Comparison of ENCODE assay signal across 1 cellular context in the genomic region with DNA sequence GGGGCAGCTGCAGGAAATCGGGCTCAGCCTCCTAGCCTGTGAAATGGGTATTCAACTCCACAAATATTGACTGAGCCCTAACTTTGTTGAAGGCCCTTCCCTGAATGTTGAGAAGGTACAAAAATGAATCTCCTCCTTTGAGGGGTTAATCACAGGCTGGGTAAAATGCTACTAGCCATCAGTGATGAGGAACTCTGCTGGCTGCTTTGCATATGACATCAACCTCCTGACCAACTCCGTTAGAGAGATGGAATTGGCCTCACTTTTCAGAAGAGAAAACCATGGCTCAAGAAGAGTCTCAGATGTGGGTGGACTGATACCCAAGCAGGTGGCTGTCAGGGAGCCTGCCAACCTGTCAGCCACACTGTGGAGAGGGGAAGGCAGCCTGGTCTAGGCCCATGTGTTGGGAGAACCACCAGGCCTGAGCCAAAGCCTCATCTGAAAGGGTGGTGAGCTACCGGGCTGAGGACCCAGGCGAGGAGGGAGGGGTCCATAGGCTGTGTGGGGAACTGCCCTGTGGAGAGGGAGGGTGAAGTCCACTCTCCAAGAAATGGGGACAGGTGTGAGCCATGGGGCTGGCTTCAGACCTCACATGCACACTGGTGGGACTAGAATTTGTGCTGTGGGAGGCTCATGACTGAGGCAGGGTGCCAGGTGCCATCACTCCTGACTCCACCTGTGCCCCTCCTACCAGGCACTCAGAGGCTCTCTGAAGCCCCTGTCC.
TF ChIP-seq lines count a peak whose summit lies in the region.

No MANE protein-coding gene starts in this region.

TF ChIP-seq in H1, 55 proteins besides CTCF, POLR2A, EP300 and RAD21:
- no peak for TF ChIP-seq PHF8 (conservative IDR thresholded peaks at IDR 0.05; ENCODE audit: low read depth, low read length)
- TF ChIP-seq, protein P1, sequence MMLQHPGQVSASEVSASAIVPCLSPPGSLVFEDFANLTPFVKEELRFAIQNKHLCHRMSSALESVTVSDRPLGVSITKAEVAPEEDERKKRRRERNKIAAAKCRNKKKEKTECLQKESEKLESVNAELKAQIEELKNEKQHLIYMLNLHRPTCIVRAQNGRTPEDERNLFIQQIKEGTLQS (IDR thresholded peaks at IDR 0.05; ENCODE audit: insufficient read depth, low read depth, low read length), result no peak
- TF ChIP-seq, protein P2, sequence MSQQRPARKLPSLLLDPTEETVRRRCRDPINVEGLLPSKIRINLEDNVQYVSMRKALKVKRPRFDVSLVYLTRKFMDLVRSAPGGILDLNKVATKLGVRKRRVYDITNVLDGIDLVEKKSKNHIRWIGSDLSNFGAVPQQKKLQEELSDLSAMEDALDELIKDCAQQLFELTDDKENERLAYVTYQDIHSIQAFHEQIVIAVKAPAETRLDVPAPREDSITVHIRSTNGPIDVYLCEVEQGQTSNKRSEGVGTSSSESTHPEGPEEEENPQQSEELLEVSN (IDR thresholded peaks at IDR 0.05), result no peak
- no peak for TF ChIP-seq TBP (IDR thresholded peaks at IDR 0.05; ENCODE audit: low read depth, low read length)
- no peak for TF ChIP-seq GTF2F1 (IDR thresholded peaks at IDR 0.05; ENCODE audit: borderline replicate concordance, low read depth, low read length)
- no peak for TF ChIP-seq RBBP5 (IDR thresholded peaks at IDR 0.05; ENCODE audit: borderline replicate concordance, low read depth, low read length)
- TF ChIP-seq JUND (IDR thresholded peaks at IDR 0.05; ENCODE audit: low read length), result no peak
